Comparison of ENCODE assay signal across 20 cellular contexts in genomic region chr17:49935526-49936210, GRCh38. TPM values are rescaled to one million over a fixed set of nuclear protein-coding genes. Genes with fewer than 3 reads are reported as not detected.
DNase-seq lines count a peak whose midpoint lies in the region; ATAC-seq, FAIRE-seq and TF ChIP-seq lines count a peak whose summit lies in the region.
"Had no signal": no experiment of that assay in that cellular context is flagged by ENCODE, and none has a peak within 500 bp of the region (broad histone marks: within the 10 kb centered on the region; RNA-seq: fewer than 3 reads in every experiment).

No MANE protein-coding gene starts in this region.

- H3K79me1 ChIP-seq in trophoblast cell (ENCODE audit: low read length): peaks cover 6% of the 10 kb centered on the region

- H3K4me3 ChIP-seq in HepG2 (replicated peaks in 1 of 3; ENCODE audit: insufficient read depth in 1 of 3, low read depth in 2 of 3, low read length in 3 of 3) (no peak overlapping the region), right lobe of liver (no peak overlapping the region), trophoblast cell (ENCODE audit: low read depth, low read length) (no peak overlapping the region)
- H3K4me3 ChIP-seq: BLaER1, dorsolateral prefrontal cortex, GM23248, Peyer's patch, tibial nerve had no signal

- H2AK5ac ChIP-seq in trophoblast cell (ENCODE audit: low read length): no peak overlapping the region

- H2BK120ac ChIP-seq in trophoblast cell (ENCODE audit: insufficient read depth, low read length, poor library complexity): no peak overlapping the region

- no peak overlapping the region for H4K8ac ChIP-seq in trophoblast cell (ENCODE audit: low read depth, low read length)

- H3K36me3 ChIP-seq in HepG2 (replicated peaks in 1 of 2; ENCODE audit: control insufficient read depth in 1 of 2, insufficient read depth in 2 of 2, low read length in 2 of 2): no peaks in the 10 kb centered on the region
- no peaks in the 10 kb centered on the region for H3K36me3 ChIP-seq in right lobe of liver
- no peaks in the 10 kb centered on the region for H3K36me3 ChIP-seq in trophoblast cell (ENCODE audit: control insufficient read depth in 1 of 2, insufficient read depth in 2 of 2, low read length in 2 of 2)
- H3K36me3 ChIP-seq: BLaER1, Peyer's patch, tibial nerve had no signal

- ATAC-seq in HepG2 (no peak), right lobe of liver (no peak), GM21423 (IDR thresholded peaks at IDR 0.05; ENCODE audit: unreplicated experiment) (no peak)
- ATAC-seq: activated naive CD8-positive, alpha-beta T cell treated with anti-CD3 and anti-CD28 coated beads, Interleukin-2, amount 50 U/mL, for 24 hours had no signal

- H3K23ac ChIP-seq in trophoblast cell (ENCODE audit: low read length): no peak overlapping the region

- intact Hi-C loops in HepG2 (cut with micrococcal nuclease; ENCODE audit: unreplicated experiment): no loop called here
- intact Hi-C loops in right lobe of liver (cut with DNase I): no loop called here

- TF ChIP-seq EP300 in HepG2 (IDR thresholded peaks at IDR 0.05; ENCODE audit: low read depth in 2 of 2, low read length in 2 of 2) (no peak), HepG2 (CRISPR knock-in tag; IDR thresholded peaks at IDR 0.05; ENCODE audit: borderline replicate concordance) (no peak)

- H4K91ac ChIP-seq in trophoblast cell (ENCODE audit: low read depth, low read length): peak overlapping the region; percentile 63

- no peak overlapping the region for H2BK12ac ChIP-seq in trophoblast cell (ENCODE audit: low read length)

- H3K9me3 ChIP-seq in HepG2 (ENCODE audit: low read length): no peaks in the 10 kb centered on the region
- H3K9me3 ChIP-seq in right lobe of liver: no peaks in the 10 kb centered on the region
- no peaks in the 10 kb centered on the region for H3K9me3 ChIP-seq in trophoblast cell (ENCODE audit: insufficient read depth, low read depth, low read length)
- H3K9me3 ChIP-seq: BLaER1, Peyer's patch, tibial nerve had no signal

- TF ChIP-seq RAD21 in HepG2 (CRISPR knock-in tag; IDR thresholded peaks at IDR 0.05): no peak

- H3K79me2 ChIP-seq in HepG2 (ENCODE audit: insufficient read depth, low read length) (no peaks in the 10 kb centered on the region), trophoblast cell (ENCODE audit: control insufficient read depth, insufficient read depth, low read length, poor library complexity) (no peaks in the 10 kb centered on the region)

- CTCF ChIA-PET in HepG2 (lab: Yijun Ruan, JAX; ENCODE audit: low intra/inter-chr PET ratio, low total read pairs): no interaction called here

- no peaks in the 10 kb centered on the region for H4K20me1 ChIP-seq in HepG2 (ENCODE audit: insufficient read depth, low read length)
- H4K20me1 ChIP-seq: BLaER1 had no signal

- no peak for TF ChIP-seq CTCF in HepG2 (CRISPR knock-in tag; IDR thresholded peaks at IDR 0.05)
- no peak for TF ChIP-seq CTCF in right lobe of liver (IDR thresholded peaks at IDR 0.05)

- H2BK5ac ChIP-seq in trophoblast cell (ENCODE audit: low read depth, low read length, poor library complexity): no peak overlapping the region

- H2AFZ ChIP-seq in HepG2 (ENCODE audit: low read length) (no peak overlapping the region), trophoblast cell (ENCODE audit: insufficient read depth, low read length, poor library complexity) (no peak overlapping the region)
- H2AFZ ChIP-seq: GM23248 had no signal

- POLR2A ChIA-PET in HepG2 (lab: Yijun Ruan, JAX): no interaction called here

- peaks cover 3 to 35% of the 10 kb centered on the region in 2 experiments; a peak in 4 of 5 replicates for H3K27me3 ChIP-seq in HepG2 (ENCODE audit: control insufficient read depth in 1 of 2, insufficient read depth in 2 of 2, low read length in 2 of 2)
- H3K27me3 ChIP-seq in right lobe of liver: peaks cover 0 to 4% of the 10 kb centered on the region in 2 donors
- H3K27me3 ChIP-seq in trophoblast cell (ENCODE audit: insufficient read depth, low read length): no peaks in the 10 kb centered on the region
- H3K27me3 ChIP-seq: BLaER1, Peyer's patch had no signal

- no peak overlapping the region for H3K18ac ChIP-seq in trophoblast cell (ENCODE audit: low read length)

- TF ChIP-seq POLR2A in HepG2 (IDR thresholded peaks at IDR 0.05; ENCODE audit: insufficient read depth in 1 of 2, low read depth in 2 of 2, low read length in 2 of 2) (no peak), right lobe of liver (IDR thresholded peaks at IDR 0.05) (no peak)

- H3K9ac ChIP-seq in HepG2 (ENCODE audit: insufficient read depth, low read depth, low read length): no peak overlapping the region
- H3K9ac ChIP-seq in trophoblast cell (ENCODE audit: low read length): no peak overlapping the region
- H3K9ac ChIP-seq: BLaER1, GM23248, KMS-11 had no signal

- DNase-seq in HepG2 (ENCODE audit: low spot score): no peak
- no peak for DNase-seq in right lobe of liver
- peak; percentile 88 for DNase-seq in NCI-H2171 (lab: John Stamatoyannopoulos, UW)
- DNase-seq in RPMI8226: peak; percentile 49
- DNase-seq in trophoblast cell: peak; percentile 42 to 50
- DNase-seq in NAMALWA (ENCODE audit: low spot score): no peak
- no peak for DNase-seq in COR-L47 (lab: John Stamatoyannopoulos, UW)
- DNase-seq: activated gamma-delta T cell; activated naive CD8-positive, alpha-beta T cell treated with anti-CD3 and anti-CD28 coated beads, Interleukin-2, amount 50 U/mL, for 24 hours; Calu3; dorsolateral prefrontal cortex; GM23248; NCI-H2029 treated with DMSO at 0.1 percent for 48 hours; Peyer's patch had no signal

- H3K4me1 ChIP-seq in HepG2 (ENCODE audit: insufficient read depth, low read length): peaks cover 38% of the 10 kb centered on the region
- no peaks in the 10 kb centered on the region for H3K4me1 ChIP-seq in right lobe of liver
- no peaks in the 10 kb centered on the region for H3K4me1 ChIP-seq in trophoblast cell (ENCODE audit: control insufficient read depth in 1 of 2, insufficient read depth in 2 of 2, low read length in 2 of 2)
- H3K4me1 ChIP-seq: Peyer's patch, tibial nerve had no signal

- no peak for FAIRE-seq in HepG2 (lab: Jason Lieb, UNC)

- H3K4me2 ChIP-seq in HepG2 (ENCODE audit: low read depth, low read length) (no peak overlapping the region), trophoblast cell (ENCODE audit: low read length) (no peak overlapping the region)
- H3K4me2 ChIP-seq: BLaER1, KMS-11 had no signal

- H3K14ac ChIP-seq in trophoblast cell (ENCODE audit: low read length): no peak overlapping the region

- no peak overlapping the region for H3K27ac ChIP-seq in HepG2 (ENCODE audit: extremely low read length, insufficient read depth, low read length)
- H3K27ac ChIP-seq in right lobe of liver: no peak overlapping the region
- no peak overlapping the region for H3K27ac ChIP-seq in trophoblast cell (ENCODE audit: low read depth, low read length)
- H3K27ac ChIP-seq: BLaER1, dorsolateral prefrontal cortex, GM23248, KMS-11, Peyer's patch, tibial nerve had no signal

- H4K12ac ChIP-seq in trophoblast cell (ENCODE audit: low read depth, low read length): no peak overlapping the region

- H3K4ac ChIP-seq in trophoblast cell (ENCODE audit: low read depth, low read length): no peak overlapping the region

- no TSS peak for BruUV-seq in HepG2 (replicated peaks; lab: Mats Ljungman, UMichigan)

- in situ Hi-C loops in HepG2 (cut with HindIII; ENCODE audit: extremely low pct_ligation_motif_present, low pct_unique_long_range_greater_than_20kb): no loop called here

- 60% methylated on average over 14 of the region's 15 CpGs for WGBS in HepG2 (ENCODE audit: low lambda C conversion rate)
- 60% methylated on average over 5 of the region's 15 CpGs for WGBS in right lobe of liver (ENCODE audit: insufficient coverage, low coverage, low lambda C conversion rate, missing lambda C conversion rate)
- no CpG with 5 or more reads among the region's 15 CpGs for WGBS in trophoblast cell (ENCODE audit: extremely low coverage, insufficient coverage, insufficient read length)

RNA-seq across cellular contexts. Expression of gene DLX4, which starts 33.3 kb away (rescaled TPM):
- total RNA-seq in HepG2 (2016; rRNA removed; fragmentation: Illumina TruSeq; extraction: Trizol) (0.51 and 0.55 TPM in 2 replicates), right lobe of liver (not detected)
- total RNA-seq in HepG2 (2016; cell fraction: cytosol; rRNA removed; fragmentation: Illumina TruSeq; extraction: Trizol; ENCODE audit: low read depth): 0.44 and 1.4 TPM in 2 replicates
- total RNA-seq in HepG2 (2016; cell fraction: insoluble cytoplasmic fraction; rRNA removed; fragmentation: Illumina TruSeq; extraction: Trizol): 0.40 and 0.80 TPM in 2 replicates
- 1.8 and 1.9 TPM in 2 replicates for total RNA-seq in HepG2 (2016; cell fraction: membrane; rRNA removed; fragmentation: Illumina TruSeq; extraction: Trizol)
- total RNA-seq in HepG2 (2016; cell fraction: nucleus; rRNA removed; fragmentation: Illumina TruSeq; extraction: Trizol): 0.93 and 0.97 TPM in 2 replicates
- polyA plus RNA-seq in HepG2 (2011; rRNA removed): 2.3 and 2.5 TPM in 2 replicates
- polyA plus RNA-seq in HepG2 (2011; cell fraction: cytosol; rRNA removed): 1.0 and 1.2 TPM in 2 replicates
- 10.2 TPM in 2 replicates for polyA plus RNA-seq in HepG2 (2011; cell fraction: nucleus; rRNA removed)
- polyA plus RNA-seq in HepG2 (2012): 2.5 and 2.7 TPM in 2 replicates
- 6.6 and 7.4 TPM in 2 replicates for polyA plus RNA-seq in HepG2 (2016; cell fraction: cytosol; fragmentation: Illumina TruSeq; extraction: Trizol; ENCODE audit: low read depth)
- polyA plus RNA-seq in HepG2 (2016; cell fraction: insoluble cytoplasmic fraction; fragmentation: Illumina TruSeq; extraction: Trizol; ENCODE audit: low read depth): 2.3 and 2.8 TPM in 2 replicates
- polyA plus RNA-seq in HepG2 (2016; cell fraction: membrane; fragmentation: Illumina TruSeq; extraction: Trizol; ENCODE audit: low read depth): 12.2 and 12.9 TPM in 2 replicates
- 8.1 and 8.9 TPM in 2 replicates for polyA plus RNA-seq in HepG2 (2016; cell fraction: nucleus; fragmentation: Illumina TruSeq; extraction: Trizol; ENCODE audit: insufficient read depth, low read depth)
- 1.8 and 3.4 TPM in 2 replicates for polyA minus RNA-seq in HepG2 (2011; rRNA and poly(A)+ RNA removed; ENCODE audit: low replicate concordance)
- 0.62 and 0.99 TPM in 2 replicates for polyA minus RNA-seq in HepG2 (2011; cell fraction: cytosol; rRNA and poly(A)+ RNA removed)
- 1.3 and 2.4 TPM in 2 replicates for polyA minus RNA-seq in HepG2 (2011; cell fraction: nucleus; rRNA and poly(A)+ RNA removed)
- polyA plus RNA-seq in trophoblast cell (2013): 11.8 and 12.7 TPM in 2 replicates
- total RNA-seq: GM23248, lung microvascular endothelial cell, Peyer's patch, tibial nerve had no signal

RNA-seq across cellular contexts. Expression of gene DLX3, which starts 59.4 kb away (rescaled TPM):
- total RNA-seq in HepG2 (2016; rRNA removed; fragmentation: Illumina TruSeq; extraction: Trizol) (not detected in 2 replicates), right lobe of liver (not detected)
- not detected in 2 replicates for total RNA-seq in HepG2 (2016; cell fraction: cytosol; rRNA removed; fragmentation: Illumina TruSeq; extraction: Trizol; ENCODE audit: low read depth)
- total RNA-seq in HepG2 (2016; cell fraction: insoluble cytoplasmic fraction; rRNA removed; fragmentation: Illumina TruSeq; extraction: Trizol): not detected in 2 replicates
- not detected in 2 replicates for total RNA-seq in HepG2 (2016; cell fraction: membrane; rRNA removed; fragmentation: Illumina TruSeq; extraction: Trizol)
- not detected in 2 replicates for total RNA-seq in HepG2 (2016; cell fraction: nucleus; rRNA removed; fragmentation: Illumina TruSeq; extraction: Trizol)
- 0.03 and 0.05 TPM in 2 replicates for polyA plus RNA-seq in HepG2 (2011; rRNA removed)
- polyA plus RNA-seq in HepG2 (2011; cell fraction: cytosol; rRNA removed): not detected in 2 replicates
- polyA plus RNA-seq in HepG2 (2011; cell fraction: nucleus; rRNA removed): 0.05 and 0.23 TPM in 2 replicates
- not detected in 2 replicates for polyA plus RNA-seq in HepG2 (2012)
- not detected in 2 replicates for polyA plus RNA-seq in HepG2 (2016; cell fraction: cytosol; fragmentation: Illumina TruSeq; extraction: Trizol; ENCODE audit: low read depth)
- 0.09 TPM in 1 of 2 replicates, not detected in the other for polyA plus RNA-seq in HepG2 (2016; cell fraction: insoluble cytoplasmic fraction; fragmentation: Illumina TruSeq; extraction: Trizol; ENCODE audit: low read depth)
- not detected in 2 replicates for polyA plus RNA-seq in HepG2 (2016; cell fraction: membrane; fragmentation: Illumina TruSeq; extraction: Trizol; ENCODE audit: low read depth)
- not detected in 2 replicates for polyA plus RNA-seq in HepG2 (2016; cell fraction: nucleus; fragmentation: Illumina TruSeq; extraction: Trizol; ENCODE audit: insufficient read depth, low read depth)
- polyA minus RNA-seq in HepG2 (2011; rRNA and poly(A)+ RNA removed; ENCODE audit: low replicate concordance): 0.65 TPM in 1 of 2 replicates, not detected in the other
- not detected in 2 replicates for polyA minus RNA-seq in HepG2 (2011; cell fraction: cytosol; rRNA and poly(A)+ RNA removed)
- polyA minus RNA-seq in HepG2 (2011; cell fraction: nucleus; rRNA and poly(A)+ RNA removed): not detected in 2 replicates
- polyA plus RNA-seq in trophoblast cell (2013): 113 and 120 TPM in 2 replicates
- total RNA-seq: Calu3, lung microvascular endothelial cell, Peyer's patch, SK-MEL-5 had no signal

Comparison
In these comparisons a context has a peak if more than half of its experiments do, and no peak if none do; other contexts are left out.
1. DNase-seq: peak in NCI-H2171 (single experiment), RPMI8226 (single experiment) and trophoblast cell (2 of 2); none in HepG2 (single experiment), right lobe of liver (0 of 3), NAMALWA (single experiment) and COR-L47 (single experiment).